In genomic region chr16:85780281-85780680, GRCh38 we compare ENCODE assay signal across 18 cellular contexts. TPM values are rescaled to one million over a fixed set of nuclear protein-coding genes. Genes with fewer than 3 reads are reported as not detected.
DNase-seq lines count a peak whose midpoint lies in the region; ATAC-seq, FAIRE-seq and TF ChIP-seq lines count a peak whose summit lies in the region.
"Had no signal": no experiment of that assay in that cellular context is flagged by ENCODE, and none has a peak within 500 bp of the region (broad histone marks: within the 10 kb centered on the region; RNA-seq: fewer than 3 reads in every experiment).

No MANE protein-coding gene starts in this region.

- BruUV-seq in HepG2 (replicated peaks; lab: Mats Ljungman, UMichigan) = no TSS peak

- intact Hi-C loops in HepG2 (cut with micrococcal nuclease; ENCODE audit: unreplicated experiment) = no loop called here
- intact Hi-C loops in right lobe of liver (cut with DNase I) = no loop called here
- intact Hi-C loops in lower lobe of right lung (cut with DNase I) = no loop called here

- H3K36me3 Mint-ChIP-seq in central memory CD8-positive, alpha-beta T cell (ENCODE audit: insufficient read depth) = peaks cover 28% of the 10 kb centered on the region

- H3K4me2 ChIP-seq in HepG2 (ENCODE audit: low read depth, low read length) = no peak overlapping the region

- POLR2A ChIA-PET in HepG2 (lab: Yijun Ruan, JAX) = interaction anchor here (0.6 kb wide), 1 partner anchor 1023 kb away, joined by 3 read pairs; no protein-coding TSS in a partner anchor

- peaks cover 24% of the 10 kb centered on the region for H3K4me1 Mint-ChIP-seq in central memory CD8-positive, alpha-beta T cell

- H3K4me3 ChIP-seq in HepG2 (replicated peaks in 1 of 3; ENCODE audit: insufficient read depth in 1 of 3, low read depth in 2 of 3, low read length in 3 of 3) = no peak overlapping the region
- H3K4me3 ChIP-seq in right lobe of liver = no peak overlapping the region
- H3K4me3 ChIP-seq in neutrophil (ENCODE audit: low read depth in 1 of 2, low read length in 1 of 2) = no peak overlapping the region
- H3K4me3 ChIP-seq in lower lobe of right lung = no peak overlapping the region
- H3K4me3 ChIP-seq: GM23248 had no signal

- no peaks in the 10 kb centered on the region for H3K9me3 Mint-ChIP-seq in central memory CD8-positive, alpha-beta T cell
- H3K9me3 Mint-ChIP-seq: CD4-positive, alpha-beta memory T cell had no signal

- no peak for TF ChIP-seq CTCF in HepG2 (CRISPR knock-in tag; IDR thresholded peaks at IDR 0.05)
- no peak for TF ChIP-seq CTCF in right lobe of liver (IDR thresholded peaks at IDR 0.05)
- TF ChIP-seq CTCF in neutrophil (IDR thresholded peaks at IDR 0.05) = no peak
- TF ChIP-seq CTCF in lower lobe of right lung (IDR thresholded peaks at IDR 0.05) = no peak

- no peak for ATAC-seq in HepG2
- ATAC-seq in right lobe of liver = no peak
- ATAC-seq in central memory CD8-positive, alpha-beta T cell (replicated peaks; ENCODE audit: extremely low read depth, poor library complexity, severe bottlenecking) = no peak
- no peak for ATAC-seq in lower lobe of right lung
- no peak for ATAC-seq in GM21526 (IDR thresholded peaks at IDR 0.05; ENCODE audit: low FRiP score, unreplicated experiment)

- H3K27ac Mint-ChIP-seq in central memory CD8-positive, alpha-beta T cell (ENCODE audit: low read depth) = peak overlapping the region; percentile 48

- H2AFZ ChIP-seq in HepG2 (ENCODE audit: low read length) = no peak overlapping the region
- H2AFZ ChIP-seq: GM23248 had no signal

- 94% methylated on average over 25 of the region's 26 CpGs for WGBS in HepG2 (ENCODE audit: low lambda C conversion rate)
- 91% methylated on average over 9 of the region's 26 CpGs for WGBS in right lobe of liver (ENCODE audit: insufficient coverage, low coverage, low lambda C conversion rate, missing lambda C conversion rate)

- in situ Hi-C loops in HepG2 (cut with HindIII; ENCODE audit: extremely low pct_ligation_motif_present, low pct_unique_long_range_greater_than_20kb) = no loop called here

- peaks cover 22 to 66% of the 10 kb centered on the region in 2 experiments for H3K36me3 ChIP-seq in HepG2 (replicated peaks in 1 of 2; ENCODE audit: control insufficient read depth in 1 of 2, insufficient read depth in 2 of 2, low read length in 2 of 2)
- peaks cover 0 to 28% (median 12%) of the 10 kb centered on the region in 4 donors for H3K36me3 ChIP-seq in right lobe of liver
- H3K36me3 ChIP-seq in neutrophil = peaks cover 43% of the 10 kb centered on the region
- H3K36me3 ChIP-seq in lower lobe of right lung = peaks cover 63% of the 10 kb centered on the region

- H3K27me3 ChIP-seq in HepG2 (ENCODE audit: control insufficient read depth in 1 of 2, insufficient read depth in 2 of 2, low read length in 2 of 2) = no peaks in the 10 kb centered on the region
- H3K27me3 ChIP-seq in right lobe of liver = no peaks in the 10 kb centered on the region
- H3K27me3 ChIP-seq in neutrophil = no peaks in the 10 kb centered on the region
- no peaks in the 10 kb centered on the region for H3K27me3 ChIP-seq in lower lobe of right lung (ENCODE audit: low read depth)

- no peak overlapping the region for H3K9ac ChIP-seq in HepG2 (ENCODE audit: insufficient read depth, low read depth, low read length)
- H3K9ac ChIP-seq: GM23248 had no signal

- H3K4me1 ChIP-seq in HepG2 (ENCODE audit: insufficient read depth, low read length) (peaks cover 25% of the 10 kb centered on the region), right lobe of liver (peaks cover 0 to 16% (median 3%) of the 10 kb centered on the region in 4 donors), neutrophil (ENCODE audit: control insufficient read depth in 1 of 2, insufficient read depth in 1 of 2, low read depth in 1 of 2, low read length in 1 of 2) (peaks cover 40 to 44% of the 10 kb centered on the region in 2 experiments), lower lobe of right lung (peaks cover 15% of the 10 kb centered on the region)

- H3K9me3 ChIP-seq in HepG2 (ENCODE audit: low read length) = no peaks in the 10 kb centered on the region
- no peaks in the 10 kb centered on the region for H3K9me3 ChIP-seq in right lobe of liver
- no peaks in the 10 kb centered on the region for H3K9me3 ChIP-seq in neutrophil
- H3K9me3 ChIP-seq in lower lobe of right lung = no peaks in the 10 kb centered on the region

- no peak overlapping the region for H3K4me3 Mint-ChIP-seq in central memory CD8-positive, alpha-beta T cell
- H3K4me3 Mint-ChIP-seq: CD4-positive, alpha-beta memory T cell had no signal

- H4K20me1 ChIP-seq in HepG2 (ENCODE audit: insufficient read depth, low read length) = peaks cover 13% of the 10 kb centered on the region; the same call in 1 of the 2 replicates

- CTCF ChIA-PET in HepG2 (lab: Yijun Ruan, JAX; ENCODE audit: low intra/inter-chr PET ratio, low total read pairs) = no interaction called here

- TF ChIP-seq RAD21 in HepG2 (CRISPR knock-in tag; IDR thresholded peaks at IDR 0.05) = no peak

- TF ChIP-seq EP300 in HepG2 (IDR thresholded peaks at IDR 0.05; ENCODE audit: low read depth in 2 of 2, low read length in 2 of 2) (no peak), HepG2 (CRISPR knock-in tag; IDR thresholded peaks at IDR 0.05; ENCODE audit: borderline replicate concordance) (no peak)

- no peaks in the 10 kb centered on the region for H3K27me3 Mint-ChIP-seq in central memory CD8-positive, alpha-beta T cell
- H3K27me3 Mint-ChIP-seq: CD4-positive, alpha-beta memory T cell had no signal

- FAIRE-seq in HepG2 (lab: Jason Lieb, UNC) = no peak
- FAIRE-seq: G401.6, GM12892, H1 had no signal

- DNase-seq in HepG2 (ENCODE audit: low spot score) (no peak), right lobe of liver (no peak), lower lobe of right lung (no peak)
- no peak for DNase-seq in central memory CD8-positive, alpha-beta T cell (ENCODE audit: low spot score in 2 of 2)
- DNase-seq: C1 segment of cervical spinal cord; Calu3; CD4-positive, alpha-beta memory T cell; COR-L47; DMS53; DND-41; GM23248; H7; HCEC 1CT had no signal

- TF ChIP-seq POLR2A in HepG2 (IDR thresholded peaks at IDR 0.05; ENCODE audit: insufficient read depth in 1 of 2, low read depth in 2 of 2, low read length in 2 of 2) (no peak), right lobe of liver (IDR thresholded peaks at IDR 0.05) (no peak)

- H3K27ac ChIP-seq in HepG2 (ENCODE audit: extremely low read length, insufficient read depth, low read length) (no peak overlapping the region), right lobe of liver (no peak overlapping the region), neutrophil (peak overlapping the region; percentile 89), lower lobe of right lung (no peak overlapping the region)
- H3K27ac ChIP-seq: GM23248 had no signal

- peaks cover 5% of the 10 kb centered on the region for H3K79me2 ChIP-seq in HepG2 (ENCODE audit: insufficient read depth, low read length)

RNA-seq across cellular contexts. Expression of gene EMC8, which starts 19.1 kb away (rescaled TPM):
- 47.6 and 55.0 TPM in 2 replicates for total RNA-seq in HepG2 (2016; rRNA removed; fragmentation: Illumina TruSeq; extraction: Trizol)
- 56.6 and 69.3 TPM in 2 replicates for total RNA-seq in HepG2 (2016; cell fraction: cytosol; rRNA removed; fragmentation: Illumina TruSeq; extraction: Trizol; ENCODE audit: low read depth)
- total RNA-seq in HepG2 (2016; cell fraction: insoluble cytoplasmic fraction; rRNA removed; fragmentation: Illumina TruSeq; extraction: Trizol) = 42.9 and 52.9 TPM in 2 replicates
- 53.7 and 67.6 TPM in 2 replicates for total RNA-seq in HepG2 (2016; cell fraction: membrane; rRNA removed; fragmentation: Illumina TruSeq; extraction: Trizol)
- 34.0 and 36.1 TPM in 2 replicates for total RNA-seq in HepG2 (2016; cell fraction: nucleus; rRNA removed; fragmentation: Illumina TruSeq; extraction: Trizol)
- polyA plus RNA-seq in HepG2 (2011; rRNA removed) = 71.6 and 76.0 TPM in 2 replicates
- 60.8 and 68.0 TPM in 2 replicates for polyA plus RNA-seq in HepG2 (2011; cell fraction: cytosol; rRNA removed)
- 45.9 and 50.4 TPM in 2 replicates for polyA plus RNA-seq in HepG2 (2011; cell fraction: nucleus; rRNA removed)
- polyA plus RNA-seq in HepG2 (2012) = 29.9 and 30.5 TPM in 2 replicates
- 65.3 and 83.6 TPM in 2 replicates for polyA plus RNA-seq in HepG2 (2016; cell fraction: cytosol; fragmentation: Illumina TruSeq; extraction: Trizol; ENCODE audit: low read depth)
- 58.1 and 66.0 TPM in 2 replicates for polyA plus RNA-seq in HepG2 (2016; cell fraction: insoluble cytoplasmic fraction; fragmentation: Illumina TruSeq; extraction: Trizol; ENCODE audit: low read depth)
- polyA plus RNA-seq in HepG2 (2016; cell fraction: membrane; fragmentation: Illumina TruSeq; extraction: Trizol; ENCODE audit: low read depth) = 59.1 and 73.6 TPM in 2 replicates
- polyA plus RNA-seq in HepG2 (2016; cell fraction: nucleus; fragmentation: Illumina TruSeq; extraction: Trizol; ENCODE audit: insufficient read depth, low read depth) = 69.1 and 78.6 TPM in 2 replicates
- 61.8 and 82.3 TPM in 2 replicates for polyA minus RNA-seq in HepG2 (2011; rRNA and poly(A)+ RNA removed; ENCODE audit: low replicate concordance)
- polyA minus RNA-seq in HepG2 (2011; cell fraction: cytosol; rRNA and poly(A)+ RNA removed) = 27.0 and 43.3 TPM in 2 replicates
- polyA minus RNA-seq in HepG2 (2011; cell fraction: nucleus; rRNA and poly(A)+ RNA removed) = 44.0 and 45.6 TPM in 2 replicates
- 10 to 100 TPM in 5 of 6 experiments, 1 to 10 TPM in 1; 9.2 to 22.4 (median 12.1) TPM for total RNA-seq in right lobe of liver
- 21.9 TPM for total RNA-seq in lower lobe of right lung

RNA-seq across cellular contexts. Expression of gene COX4I1, which starts 19.2 kb away (rescaled TPM):
- total RNA-seq in HepG2 (2016; rRNA removed; fragmentation: Illumina TruSeq; extraction: Trizol) = 631 and 658 TPM in 2 replicates
- total RNA-seq in HepG2 (2016; cell fraction: cytosol; rRNA removed; fragmentation: Illumina TruSeq; extraction: Trizol; ENCODE audit: low read depth) = 381 and 407 TPM in 2 replicates
- total RNA-seq in HepG2 (2016; cell fraction: insoluble cytoplasmic fraction; rRNA removed; fragmentation: Illumina TruSeq; extraction: Trizol) = 648 and 655 TPM in 2 replicates
- 496 and 528 TPM in 2 replicates for total RNA-seq in HepG2 (2016; cell fraction: membrane; rRNA removed; fragmentation: Illumina TruSeq; extraction: Trizol)
- 310 and 337 TPM in 2 replicates for total RNA-seq in HepG2 (2016; cell fraction: nucleus; rRNA removed; fragmentation: Illumina TruSeq; extraction: Trizol)
- 838 and 902 TPM in 2 replicates for polyA plus RNA-seq in HepG2 (2011; rRNA removed)
- 1,053 and 1,212 TPM in 2 replicates for polyA plus RNA-seq in HepG2 (2011; cell fraction: cytosol; rRNA removed)
- 388 and 389 TPM in 2 replicates for polyA plus RNA-seq in HepG2 (2011; cell fraction: nucleus; rRNA removed)
- 443 and 505 TPM in 2 replicates for polyA plus RNA-seq in HepG2 (2012)
- 414 and 464 TPM in 2 replicates for polyA plus RNA-seq in HepG2 (2016; cell fraction: cytosol; fragmentation: Illumina TruSeq; extraction: Trizol; ENCODE audit: low read depth)
- polyA plus RNA-seq in HepG2 (2016; cell fraction: insoluble cytoplasmic fraction; fragmentation: Illumina TruSeq; extraction: Trizol; ENCODE audit: low read depth) = 675 and 705 TPM in 2 replicates
- 456 and 498 TPM in 2 replicates for polyA plus RNA-seq in HepG2 (2016; cell fraction: membrane; fragmentation: Illumina TruSeq; extraction: Trizol; ENCODE audit: low read depth)
- 604 and 614 TPM in 2 replicates for polyA plus RNA-seq in HepG2 (2016; cell fraction: nucleus; fragmentation: Illumina TruSeq; extraction: Trizol; ENCODE audit: insufficient read depth, low read depth)
- polyA minus RNA-seq in HepG2 (2011; rRNA and poly(A)+ RNA removed; ENCODE audit: low replicate concordance) = 364 and 524 TPM in 2 replicates
- 143 and 144 TPM in 2 replicates for polyA minus RNA-seq in HepG2 (2011; cell fraction: cytosol; rRNA and poly(A)+ RNA removed)
- polyA minus RNA-seq in HepG2 (2011; cell fraction: nucleus; rRNA and poly(A)+ RNA removed) = 99.5 and 129 TPM in 2 replicates
- 100 to 1,000 TPM; 247 to 417 (median 303) TPM for total RNA-seq in right lobe of liver
- 391 TPM for total RNA-seq in lower lobe of right lung

RNA-seq across cellular contexts. Expression of gene C16orf74, which starts 29.4 kb away (rescaled TPM):
- 0.13 TPM in 1 of 2 replicates, not detected in the other for total RNA-seq in HepG2 (2016; rRNA removed; fragmentation: Illumina TruSeq; extraction: Trizol)
- total RNA-seq in HepG2 (2016; cell fraction: cytosol; rRNA removed; fragmentation: Illumina TruSeq; extraction: Trizol; ENCODE audit: low read depth) = 0.35 TPM in 1 of 2 replicates, not detected in the other
- not detected in 2 replicates for total RNA-seq in HepG2 (2016; cell fraction: insoluble cytoplasmic fraction; rRNA removed; fragmentation: Illumina TruSeq; extraction: Trizol)
- not detected in 2 replicates for total RNA-seq in HepG2 (2016; cell fraction: membrane; rRNA removed; fragmentation: Illumina TruSeq; extraction: Trizol)
- not detected in 2 replicates for total RNA-seq in HepG2 (2016; cell fraction: nucleus; rRNA removed; fragmentation: Illumina TruSeq; extraction: Trizol)
- 0.26 and 0.29 TPM in 2 replicates for polyA plus RNA-seq in HepG2 (2011; rRNA removed)
- polyA plus RNA-seq in HepG2 (2011; cell fraction: cytosol; rRNA removed) = 0.13 and 0.28 TPM in 2 replicates
- polyA plus RNA-seq in HepG2 (2011; cell fraction: nucleus; rRNA removed) = 0.16 and 0.37 TPM in 2 replicates
- polyA plus RNA-seq in HepG2 (2012) = not detected in 2 replicates
- polyA plus RNA-seq in HepG2 (2016; cell fraction: cytosol; fragmentation: Illumina TruSeq; extraction: Trizol; ENCODE audit: low read depth) = 0.35 and 0.65 TPM in 2 replicates
- polyA plus RNA-seq in HepG2 (2016; cell fraction: insoluble cytoplasmic fraction; fragmentation: Illumina TruSeq; extraction: Trizol; ENCODE audit: low read depth) = not detected in 2 replicates
- polyA plus RNA-seq in HepG2 (2016; cell fraction: membrane; fragmentation: Illumina TruSeq; extraction: Trizol; ENCODE audit: low read depth) = 0.33 TPM in 1 of 2 replicates, not detected in the other
- not detected in 2 replicates for polyA plus RNA-seq in HepG2 (2016; cell fraction: nucleus; fragmentation: Illumina TruSeq; extraction: Trizol; ENCODE audit: insufficient read depth, low read depth)
- polyA minus RNA-seq in HepG2 (2011; rRNA and poly(A)+ RNA removed; ENCODE audit: low replicate concordance) = 0.44 and 7.8 TPM in 2 replicates
- not detected in 2 replicates for polyA minus RNA-seq in HepG2 (2011; cell fraction: cytosol; rRNA and poly(A)+ RNA removed)
- polyA minus RNA-seq in HepG2 (2011; cell fraction: nucleus; rRNA and poly(A)+ RNA removed) = not detected in 2 replicates
- under 1 TPM in 4 of 6 experiments, not detected in 2; 0.31 to 0.98 (median 0.70) TPM for total RNA-seq in right lobe of liver
- total RNA-seq in lower lobe of right lung = 1.5 TPM
